In genomic region chr2:72576459-72576858, GRCh38 we compare ENCODE assay signal across 1 cellular context.
TF ChIP-seq lines count a peak whose summit lies in the region.

No MANE protein-coding gene starts in this region.

TF ChIP-seq in A549, 52 proteins besides CTCF, POLR2A, EP300 and RAD21:
- TF ChIP-seq HMGXB4 (CRISPR knock-in tag; IDR thresholded peaks at IDR 0.05; ENCODE audit: borderline replicate concordance) (no peak), CHD4 (IDR thresholded peaks at IDR 0.05; ENCODE audit: borderline replicate concordance) (no peak), CEBPB (IDR thresholded peaks at IDR 0.05) (no peak)
